ENCODE assay signal across 1 cellular context in genomic region chr15:48333553-48333952, GRCh38.
TF ChIP-seq lines count a peak whose summit lies in the region.

No MANE protein-coding gene starts in this region.

TF ChIP-seq in GM23338, 12 proteins besides CTCF, POLR2A, EP300 and RAD21 (continued from another document):
- no peak for TF ChIP-seq EZH2phosphoT487 (IDR thresholded peaks at IDR 0.05; ENCODE audit: unreplicated experiment)
- no peak for TF ChIP-seq JUNB (IDR thresholded peaks at IDR 0.05; ENCODE audit: unreplicated experiment)
- no peak for TF ChIP-seq ETS1 (IDR thresholded peaks at IDR 0.05)
- no peak for TF ChIP-seq POLR2AphosphoS5 (IDR thresholded peaks at IDR 0.05; ENCODE audit: low read depth)
- TF ChIP-seq ZNF114 (CRISPR knock-in tag; IDR thresholded peaks at IDR 0.05): no peak
- TF ChIP-seq STAT1 (IDR thresholded peaks at IDR 0.05; ENCODE audit: unreplicated experiment): no peak
- TF ChIP-seq ZNF331 (CRISPR knock-in tag; IDR thresholded peaks at IDR 0.05; ENCODE audit: low read depth): no peak
- no peak for TF ChIP-seq REST (IDR thresholded peaks at IDR 0.05; ENCODE audit: unreplicated experiment)
- TF ChIP-seq ZNF462 (CRISPR knock-in tag; IDR thresholded peaks at IDR 0.05): no peak
- no peak for TF ChIP-seq EZH2 (IDR thresholded peaks at IDR 0.05; ENCODE audit: low read depth, unreplicated experiment)
- no peak for TF ChIP-seq CREB1 (CRISPR knock-in tag; IDR thresholded peaks at IDR 0.05; ENCODE audit: low read depth)
